19 cellular contexts compared by ENCODE assay signal in genomic region chr11:93622043-93622442, GRCh38. TPM values are rescaled to one million over a fixed set of nuclear protein-coding genes. Genes with fewer than 3 reads are reported as not detected.
DNase-seq lines count a peak whose midpoint lies in the region; ATAC-seq, FAIRE-seq and TF ChIP-seq lines count a peak whose summit lies in the region.
"Had no signal": no experiment of that assay in that cellular context is flagged by ENCODE, and none has a peak within 500 bp of the region (broad histone marks: within the 10 kb centered on the region; RNA-seq: fewer than 3 reads in every experiment).

No MANE protein-coding gene starts in this region.

- TF ChIP-seq POLR2A in HCT116 (IDR thresholded peaks at IDR 0.05; ENCODE audit: borderline replicate concordance, extremely low read depth, insufficient read depth, insufficient read length) (no peak), HepG2 (IDR thresholded peaks at IDR 0.05; ENCODE audit: insufficient read depth in 1 of 2, low read depth in 2 of 2, low read length in 2 of 2) (no peak)

- H3K4me3 ChIP-seq in HCT116 (replicated peaks in 1 of 2; ENCODE audit: low read depth in 1 of 2, low read length in 2 of 2) (no peak overlapping the region), Panc1 (ENCODE audit: low read depth in 2 of 2, low read length in 2 of 2) (no peak overlapping the region), HepG2 (replicated peaks in 1 of 3; ENCODE audit: insufficient read depth in 1 of 3, low read depth in 2 of 3, low read length in 3 of 3) (no peak overlapping the region)
- H3K4me3 ChIP-seq: SJCRH30, stomach had no signal

- no peaks in the 10 kb centered on the region for H4K20me1 ChIP-seq in HCT116 (ENCODE audit: insufficient read depth)
- H4K20me1 ChIP-seq in HepG2 (ENCODE audit: insufficient read depth, low read length): no peaks in the 10 kb centered on the region

- BruUV-seq in HCT116 (replicated peaks; lab: Mats Ljungman, UMichigan) (no TSS peak), Panc1 (replicated peaks; lab: Mats Ljungman, UMichigan) (no TSS peak), HepG2 (replicated peaks; lab: Mats Ljungman, UMichigan) (no TSS peak)

- no peaks in the 10 kb centered on the region for H3K9me3 ChIP-seq in HCT116 (ENCODE audit: control insufficient read depth in 1 of 2, insufficient read depth in 1 of 2, low read depth in 1 of 2, low read length in 2 of 2)
- no peaks in the 10 kb centered on the region for H3K9me3 ChIP-seq in Panc1 (ENCODE audit: control insufficient read depth, insufficient read depth, low read depth, low read length)
- H3K9me3 ChIP-seq in HepG2 (ENCODE audit: low read length): no peaks in the 10 kb centered on the region
- H3K9me3 ChIP-seq: SJCRH30, stomach had no signal

- CTCF ChIA-PET in HCT116 (lab: Charles Lee): interaction anchor here (1.0 to 1.2 kb wide), 2 partner anchors 385 to 387 kb away, joined by 4 to 6 read pairs; no protein-coding TSS in a partner anchor
- CTCF ChIA-PET in Panc1 (lab: Charles Lee): no interaction called here
- CTCF ChIA-PET in HepG2 (lab: Yijun Ruan, JAX; ENCODE audit: low intra/inter-chr PET ratio, low total read pairs): no interaction called here

- intact Hi-C loops in CD14-positive monocyte (cut with micrococcal nuclease): no loop called here
- intact Hi-C loops in HCT116 (cut with micrococcal nuclease): no loop called here
- intact Hi-C loops in Panc1 (cut with micrococcal nuclease; ENCODE audit: unreplicated experiment): no loop called here
- intact Hi-C loops in HepG2 (cut with micrococcal nuclease; ENCODE audit: unreplicated experiment): no loop called here
- intact Hi-C loops in activated T-helper 2 cell treated with anti-CD3 and anti-CD28 coated beads, Interferon-gamma antibody, Interleukin-2, Interleukin-4, amounts not matched to agents 10 μg/mL and 5 μg/mL and 100 μg/mL, durations not matched to agents 14 hours and 24 hours and 36 hours (cut with micrococcal nuclease): no loop called here

- ATAC-seq in HCT116 (no peak), Panc1 (no peak), HepG2 (no peak), HG03571 (IDR thresholded peaks at IDR 0.05; ENCODE audit: unreplicated experiment) (no peak)
- ATAC-seq: sciatic nerve, WTC11 had no signal

- H3K4me1 ChIP-seq in HCT116 (ENCODE audit: control insufficient read depth in 1 of 2, insufficient read depth in 2 of 2, low read length in 2 of 2) (no peaks in the 10 kb centered on the region), Panc1 (ENCODE audit: control insufficient read depth, insufficient read depth, low read length) (no peaks in the 10 kb centered on the region), HepG2 (ENCODE audit: insufficient read depth, low read length) (peaks cover 27% of the 10 kb centered on the region)

- TF ChIP-seq CTCF in CD14-positive monocyte (IDR thresholded peaks at IDR 0.05) (no peak), HCT116 (IDR thresholded peaks at IDR 0.05 in 2 of 3, conservative IDR thresholded peaks at IDR 0.05 in 1 of 3; ENCODE audit: borderline replicate concordance in 1 of 3, insufficient read depth in 1 of 3, low read depth in 2 of 3, low read length in 2 of 3) (peak in 2 of 3 experiments; percentile 12 to 17; a peak in 2 of 6 replicates), Panc1 (IDR thresholded peaks at IDR 0.05) (peak; percentile 26), HepG2 (CRISPR knock-in tag; IDR thresholded peaks at IDR 0.05) (peak; percentile 49)

- H2AFZ ChIP-seq in HCT116 (ENCODE audit: low read depth, low read length, poor library complexity, severe bottlenecking) (no peak overlapping the region), HepG2 (ENCODE audit: low read length) (no peak overlapping the region)

- H3K9me2 ChIP-seq in HCT116 (ENCODE audit: insufficient read depth): no peaks in the 10 kb centered on the region

- H3K9ac ChIP-seq in HCT116 (ENCODE audit: low read length) (no peak overlapping the region), HepG2 (ENCODE audit: insufficient read depth, low read depth, low read length) (no peak overlapping the region)

- H3K36me3 ChIP-seq in HCT116 (ENCODE audit: control insufficient read depth in 1 of 2, insufficient read depth in 2 of 2, low read length in 2 of 2) (no peaks in the 10 kb centered on the region), Panc1 (ENCODE audit: control insufficient read depth, insufficient read depth, low read length) (no peaks in the 10 kb centered on the region), HepG2 (replicated peaks in 1 of 2; ENCODE audit: control insufficient read depth in 1 of 2, insufficient read depth in 2 of 2, low read length in 2 of 2) (no peaks in the 10 kb centered on the region)
- H3K36me3 ChIP-seq: SJCRH30, stomach had no signal

- H3K4me1 Mint-ChIP-seq in CD14-positive monocyte: peaks cover 21% of the 10 kb centered on the region
- peaks cover 7% of the 10 kb centered on the region for H3K4me1 Mint-ChIP-seq in activated T-helper 2 cell treated with anti-CD3 and anti-CD28 coated beads, Interferon-gamma antibody, Interleukin-2, Interleukin-4, amounts not matched to agents 10 μg/mL and 5 μg/mL and 100 μg/mL, durations not matched to agents 14 hours and 24 hours and 36 hours (ENCODE audit: low read depth)
- H3K4me1 Mint-ChIP-seq: naive B cell had no signal

- TF ChIP-seq RAD21 in HCT116 (IDR thresholded peaks at IDR 0.05; ENCODE audit: low read depth) (peak; percentile 41), HepG2 (CRISPR knock-in tag; IDR thresholded peaks at IDR 0.05) (no peak)

- H3K79me2 ChIP-seq in HCT116 (ENCODE audit: insufficient read depth, low read length) (no peaks in the 10 kb centered on the region), HepG2 (ENCODE audit: insufficient read depth, low read length) (no peaks in the 10 kb centered on the region)

- TF ChIP-seq EP300 in HepG2 (IDR thresholded peaks at IDR 0.05; ENCODE audit: low read depth in 2 of 2, low read length in 2 of 2) (no peak), HepG2 (CRISPR knock-in tag; IDR thresholded peaks at IDR 0.05; ENCODE audit: borderline replicate concordance) (no peak)

- in situ Hi-C loops in Panc1 (cut with HindIII; ENCODE audit: low pct_unique_long_range_greater_than_20kb, low sequenced_read_pairs): no loop called here
- in situ Hi-C loops in HepG2 (cut with HindIII; ENCODE audit: extremely low pct_ligation_motif_present, low pct_unique_long_range_greater_than_20kb): no loop called here

- no peak for FAIRE-seq in HepG2 (lab: Jason Lieb, UNC)
- FAIRE-seq: islet of Langerhans had no signal

- H3K27me3 ChIP-seq in HCT116 (ENCODE audit: insufficient read depth, low read length) (no peaks in the 10 kb centered on the region), Panc1 (ENCODE audit: control insufficient read depth, insufficient read depth, low read length) (peaks cover 6% of the 10 kb centered on the region; the same call in 1 of the 2 replicates), HepG2 (ENCODE audit: control insufficient read depth in 1 of 2, insufficient read depth in 2 of 2, low read length in 2 of 2) (no peaks in the 10 kb centered on the region)
- H3K27me3 ChIP-seq: SJCRH30, stomach had no signal

- H3K27me3 Mint-ChIP-seq in CD14-positive monocyte (ENCODE audit: low read depth in 3 of 3): peaks cover 0 to 1% (median 0%) of the 10 kb centered on the region in 3 donors
- peaks cover 8% of the 10 kb centered on the region for H3K27me3 Mint-ChIP-seq in activated T-helper 2 cell treated with anti-CD3 and anti-CD28 coated beads, Interferon-gamma antibody, Interleukin-2, Interleukin-4, amounts not matched to agents 10 μg/mL and 5 μg/mL and 100 μg/mL, durations not matched to agents 14 hours and 24 hours and 36 hours (ENCODE audit: low read depth)
- H3K27me3 Mint-ChIP-seq: dendritic cell treated with granulocyte-macrophage colony-stimulating factor and Interleukin-4, amounts not matched to agents 40 ng/mL and 50 ng/mL, for 4 days had no signal

- no peak overlapping the region for H3K4me3 Mint-ChIP-seq in CD14-positive monocyte
- H3K4me3 Mint-ChIP-seq in activated T-helper 2 cell treated with anti-CD3 and anti-CD28 coated beads, Interferon-gamma antibody, Interleukin-2, Interleukin-4, amounts not matched to agents 10 μg/mL and 5 μg/mL and 100 μg/mL, durations not matched to agents 14 hours and 24 hours and 36 hours (ENCODE audit: low read depth): no peak overlapping the region
- H3K4me3 Mint-ChIP-seq: dendritic cell treated with granulocyte-macrophage colony-stimulating factor and Interleukin-4, amounts not matched to agents 40 ng/mL and 50 ng/mL, for 4 days; naive B cell; WTC11 had no signal

- H3K9me3 Mint-ChIP-seq in CD14-positive monocyte: no peaks in the 10 kb centered on the region
- H3K9me3 Mint-ChIP-seq in activated T-helper 2 cell treated with anti-CD3 and anti-CD28 coated beads, Interferon-gamma antibody, Interleukin-2, Interleukin-4, amounts not matched to agents 10 μg/mL and 5 μg/mL and 100 μg/mL, durations not matched to agents 14 hours and 24 hours and 36 hours: no peaks in the 10 kb centered on the region
- H3K9me3 Mint-ChIP-seq: dendritic cell treated with granulocyte-macrophage colony-stimulating factor and Interleukin-4, amounts not matched to agents 40 ng/mL and 50 ng/mL, for 4 days had no signal

- H3K4me2 ChIP-seq in HCT116 (ENCODE audit: low read length): no peak overlapping the region
- no peak overlapping the region for H3K4me2 ChIP-seq in HepG2 (ENCODE audit: low read depth, low read length)

- H3K27ac ChIP-seq in HCT116 (ENCODE audit: low read depth, low read length): no peak overlapping the region
- no peak overlapping the region for H3K27ac ChIP-seq in Panc1 (ENCODE audit: low read length)
- no peak overlapping the region for H3K27ac ChIP-seq in HepG2 (ENCODE audit: extremely low read length, insufficient read depth, low read length)
- H3K27ac ChIP-seq: HL-60, SJCRH30, stomach had no signal

- RAD21 ChIA-PET in HCT116 (lab: Charles Lee; ENCODE audit: low non-redundant PET in 1 of 2, low total read pairs in 2 of 2, uncharacterized antibody in 2 of 2, unreplicated experiment in 2 of 2): no interaction called here

- POLR2A ChIA-PET in HCT116 (lab: Charles Lee) (no interaction called here), Panc1 (lab: Charles Lee) (no interaction called here), HepG2 (lab: Yijun Ruan, JAX) (no interaction called here)

- H3K27ac Mint-ChIP-seq in CD14-positive monocyte: peak overlapping the region in 1 of 7 donors; percentile 37
- H3K27ac Mint-ChIP-seq in activated T-helper 2 cell treated with anti-CD3 and anti-CD28 coated beads, Interferon-gamma antibody, Interleukin-2, Interleukin-4, amounts not matched to agents 10 μg/mL and 5 μg/mL and 100 μg/mL, durations not matched to agents 14 hours and 24 hours and 36 hours: no peak overlapping the region
- H3K27ac Mint-ChIP-seq: dendritic cell treated with granulocyte-macrophage colony-stimulating factor and Interleukin-4, amounts not matched to agents 40 ng/mL and 50 ng/mL, for 4 days; naive B cell; WTC11 had no signal

- no peaks in the 10 kb centered on the region for H3K36me3 Mint-ChIP-seq in CD14-positive monocyte
- H3K36me3 Mint-ChIP-seq in activated T-helper 2 cell treated with anti-CD3 and anti-CD28 coated beads, Interferon-gamma antibody, Interleukin-2, Interleukin-4, amounts not matched to agents 10 μg/mL and 5 μg/mL and 100 μg/mL, durations not matched to agents 14 hours and 24 hours and 36 hours (ENCODE audit: low read depth): no peaks in the 10 kb centered on the region
- H3K36me3 Mint-ChIP-seq: naive B cell, WTC11 had no signal

- DNase-seq in CD14-positive monocyte (ENCODE audit: low spot score): peak; percentile 49
- no peak for DNase-seq in HCT116 (ENCODE audit: low read depth, low spot score)
- peak; percentile 7 for DNase-seq in Panc1 (ENCODE audit: low read depth, low spot score)
- peak; percentile 11 for DNase-seq in HepG2 (ENCODE audit: low spot score)
- no peak for DNase-seq in activated T-helper 2 cell treated with anti-CD3 and anti-CD28 coated beads, Interferon-gamma antibody, Interleukin-2, Interleukin-4, amounts not matched to agents 10 μg/mL and 5 μg/mL and 100 μg/mL, durations not matched to agents 14 hours and 24 hours and 36 hours (ENCODE audit: low spot score)
- DNase-seq in ecto neural progenitor cell (ENCODE audit: low spot score): no peak
- DNase-seq in NCI-H146 treated with DMSO at 0.1 percent for 48 hours (lab: John Stamatoyannopoulos, UW; ENCODE audit: unreplicated experiment): no peak
- DNase-seq: amniotic stem cell, naive B cell, NCI-H1105, NCI-H524, SJCRH30, stomach had no signal

RNA-seq across cellular contexts. Expression of gene CEP295, which starts 39.4 kb away (rescaled TPM):
- polyA plus RNA-seq in CD14-positive monocyte (under 1 TPM; 0.29 to 1.00 TPM), HepG2 (2011; rRNA removed) (5.8 and 6.9 TPM in 2 replicates)
- total RNA-seq in HCT116 (2021; ENCODE audit: unreplicated experiment) (17.7 TPM), Panc1 (2021; ENCODE audit: unreplicated experiment) (20.5 TPM), HepG2 (2016; rRNA removed; fragmentation: Illumina TruSeq; extraction: Trizol) (19.2 and 23.8 TPM in 2 replicates)
- polyA plus RNA-seq in HCT116 (2012): 4.9 and 7.0 TPM in 2 replicates
- polyA plus RNA-seq in Panc1 (2012; ENCODE audit: insufficient read length): 5.1 TPM
- 5.1 and 7.4 TPM in 2 replicates for total RNA-seq in HepG2 (2016; cell fraction: cytosol; rRNA removed; fragmentation: Illumina TruSeq; extraction: Trizol; ENCODE audit: low read depth)
- 17.2 and 21.0 TPM in 2 replicates for total RNA-seq in HepG2 (2016; cell fraction: insoluble cytoplasmic fraction; rRNA removed; fragmentation: Illumina TruSeq; extraction: Trizol)
- total RNA-seq in HepG2 (2016; cell fraction: membrane; rRNA removed; fragmentation: Illumina TruSeq; extraction: Trizol): 9.8 and 11.9 TPM in 2 replicates
- total RNA-seq in HepG2 (2016; cell fraction: nucleus; rRNA removed; fragmentation: Illumina TruSeq; extraction: Trizol): 54.8 and 58.3 TPM in 2 replicates
- 1.6 and 2.4 TPM in 2 replicates for polyA plus RNA-seq in HepG2 (2011; cell fraction: cytosol; rRNA removed)
- 7.4 and 9.2 TPM in 2 replicates for polyA plus RNA-seq in HepG2 (2011; cell fraction: nucleus; rRNA removed)
- polyA plus RNA-seq in HepG2 (2012): 3.4 and 4.5 TPM in 2 replicates
- 0.61 and 0.66 TPM in 2 replicates for polyA plus RNA-seq in HepG2 (2016; cell fraction: cytosol; fragmentation: Illumina TruSeq; extraction: Trizol; ENCODE audit: low read depth)
- polyA plus RNA-seq in HepG2 (2016; cell fraction: insoluble cytoplasmic fraction; fragmentation: Illumina TruSeq; extraction: Trizol; ENCODE audit: low read depth): 9.7 and 11.4 TPM in 2 replicates
- polyA plus RNA-seq in HepG2 (2016; cell fraction: membrane; fragmentation: Illumina TruSeq; extraction: Trizol; ENCODE audit: low read depth): 1.7 and 2.1 TPM in 2 replicates
- 24.7 and 29.2 TPM in 2 replicates for polyA plus RNA-seq in HepG2 (2016; cell fraction: nucleus; fragmentation: Illumina TruSeq; extraction: Trizol; ENCODE audit: insufficient read depth, low read depth)
- polyA minus RNA-seq in HepG2 (2011; rRNA and poly(A)+ RNA removed; ENCODE audit: low replicate concordance): 7.1 and 58.6 TPM in 2 replicates
- 6.8 and 8.7 TPM in 2 replicates for polyA minus RNA-seq in HepG2 (2011; cell fraction: cytosol; rRNA and poly(A)+ RNA removed)
- polyA minus RNA-seq in HepG2 (2011; cell fraction: nucleus; rRNA and poly(A)+ RNA removed): 76.9 and 83.3 TPM in 2 replicates
- 30.0 and 31.8 TPM in 2 replicates for total RNA-seq in activated T-helper 2 cell treated with anti-CD3 and anti-CD28 coated beads, Interferon-gamma antibody, Interleukin-2, Interleukin-4, amounts not matched to agents 10 μg/mL and 5 μg/mL and 100 μg/mL, durations not matched to agents 14 hours and 24 hours and 36 hours

Comparison
In these comparisons a context has a peak if more than half of its experiments do, and no peak if none do; other contexts are left out.
1. DNase-seq: peak in CD14-positive monocyte (single experiment), Panc1 (single experiment) and HepG2 (single experiment); none in HCT116 (single experiment), activated T-helper 2 cell treated with anti-CD3 and anti-CD28 coated beads, Interferon-gamma antibody, Interleukin-2, Interleukin-4, amounts not matched to agents 10 μg/mL and 5 μg/mL and 100 μg/mL, durations not matched to agents 14 hours and 24 hours and 36 hours (single experiment), ecto neural progenitor cell (single experiment) and NCI-H146 treated with DMSO at 0.1 percent for 48 hours (single experiment).